In the genomic region with DNA sequence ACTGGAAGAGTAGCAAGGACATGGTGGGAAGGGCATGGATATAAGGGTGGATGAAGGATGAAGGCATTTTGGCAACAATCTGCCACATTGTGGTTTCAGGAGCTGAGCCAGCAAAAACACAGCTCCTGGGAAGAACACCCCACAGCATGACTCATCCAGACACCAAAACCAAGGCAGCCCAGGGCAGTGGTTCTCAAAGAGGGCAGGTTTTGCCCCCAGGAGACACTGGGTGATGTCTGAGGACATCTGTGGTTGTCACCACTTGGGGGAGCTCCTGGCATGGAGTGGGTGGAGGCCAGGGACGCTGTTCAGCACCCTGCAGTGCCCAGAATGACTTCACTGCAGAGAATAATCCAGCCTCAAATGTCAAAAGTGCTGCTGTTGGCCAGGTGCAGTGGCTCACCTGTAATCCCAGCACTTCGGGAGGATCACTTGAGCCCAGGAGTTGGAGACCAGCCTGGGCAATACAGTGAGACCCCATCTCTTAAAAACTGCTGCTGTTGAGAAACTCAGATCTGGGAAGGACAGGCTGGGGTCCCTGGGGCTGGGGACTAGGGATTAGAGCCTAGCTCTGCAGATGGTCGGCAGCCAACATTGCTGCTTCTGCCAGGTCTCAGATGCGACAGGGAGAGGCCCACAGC, we compare ENCODE assay signal across 7 cellular contexts. TPM values are rescaled to one million over a fixed set of nuclear protein-coding genes. Genes with fewer than 3 reads are reported as not detected.
DNase-seq lines count a peak whose midpoint lies in the region; TF ChIP-seq lines count a peak whose summit lies in the region.

No MANE protein-coding gene starts in this region.

- H3K27ac ChIP-seq in WERI-Rb-1 = no peak overlapping the region

- DNase-seq in Daoy (ENCODE audit: low read depth) (peak; percentile 98), HT-29 (ENCODE audit: low spot score) (peak; percentile 19), WERI-Rb-1 (peak; percentile 81), fibroblast of the conjunctiva (ENCODE audit: low read depth) (peak; percentile 59), type B pancreatic cell (ENCODE audit: extremely low spot score, unreplicated experiment) (no peak), Ammon's horn (ENCODE audit: low spot score) (no peak), posterior vena cava (ENCODE audit: low spot score) (no peak)

- H3K9me3 ChIP-seq in WERI-Rb-1 (ENCODE audit: severe bottlenecking) = peaks cover 6% of the 10 kb centered on the region

- intact Hi-C loops in posterior vena cava (cut with DNase I) = no loop called here

- H3K27ac Mint-ChIP-seq in type B pancreatic cell = no peak overlapping the region

- H3K27me3 Mint-ChIP-seq in type B pancreatic cell = no peaks in the 10 kb centered on the region

- no peaks in the 10 kb centered on the region for H3K27me3 ChIP-seq in WERI-Rb-1 (ENCODE audit: insufficient read depth, low read depth, severe bottlenecking)

- no peaks in the 10 kb centered on the region for H3K36me3 ChIP-seq in WERI-Rb-1

- TF ChIP-seq CTCF in WERI-Rb-1 (IDR thresholded peaks at IDR 0.05; ENCODE audit: low read depth, low read length) (peak; percentile 93), type B pancreatic cell (conservative IDR thresholded peaks at IDR 0.05) (peak; percentile 47)

- peaks cover under 1% of the 10 kb centered on the region for H3K9me3 Mint-ChIP-seq in type B pancreatic cell

- peaks cover 3% of the 10 kb centered on the region for H3K36me3 Mint-ChIP-seq in type B pancreatic cell

- no peaks in the 10 kb centered on the region for H3K4me1 Mint-ChIP-seq in type B pancreatic cell (ENCODE audit: unreplicated experiment)

- no peak overlapping the region for H3K4me3 Mint-ChIP-seq in type B pancreatic cell

- no peak overlapping the region for H3K4me3 ChIP-seq in WERI-Rb-1 (ENCODE audit: low read depth, low read length)

RNA-seq across cellular contexts. Expression of a gene that starts 16.1 kb away (rescaled TPM):
- total RNA-seq in Daoy (2014; rRNA removed; shearing (Covaris generic)) = 2.3 and 3.1 TPM in 2 replicates
- total RNA-seq in HT-29 (2014; rRNA removed; shearing (Covaris generic)) = not detected in 2 replicates
- total RNA-seq in type B pancreatic cell (ENCODE audit: low replicate concordance) (1.00 and 4.7 TPM in 2 replicates), posterior vena cava (not detected)

RNA-seq across cellular contexts. Expression of a gene that starts 27.8 kb away (rescaled TPM):
- 0.11 and 0.42 TPM in 2 replicates for total RNA-seq in Daoy (2014; rRNA removed; shearing (Covaris generic))
- total RNA-seq in HT-29 (2014; rRNA removed; shearing (Covaris generic)) = not detected in 2 replicates
- total RNA-seq in type B pancreatic cell (ENCODE audit: low replicate concordance) (1.5 and 3.3 TPM in 2 replicates), posterior vena cava (under 1 TPM in 1 of 2 donors, not detected in 1; 0.05 TPM)

Comparison
In these comparisons a context has a peak if more than half of its experiments do, and no peak if none do; other contexts are left out.
1. DNase-seq: peak in Daoy (single experiment), HT-29 (single experiment), WERI-Rb-1 (single experiment) and fibroblast of the conjunctiva (single experiment); none in type B pancreatic cell (single experiment), Ammon's horn (single experiment) and posterior vena cava (single experiment).